In the genomic region with DNA sequence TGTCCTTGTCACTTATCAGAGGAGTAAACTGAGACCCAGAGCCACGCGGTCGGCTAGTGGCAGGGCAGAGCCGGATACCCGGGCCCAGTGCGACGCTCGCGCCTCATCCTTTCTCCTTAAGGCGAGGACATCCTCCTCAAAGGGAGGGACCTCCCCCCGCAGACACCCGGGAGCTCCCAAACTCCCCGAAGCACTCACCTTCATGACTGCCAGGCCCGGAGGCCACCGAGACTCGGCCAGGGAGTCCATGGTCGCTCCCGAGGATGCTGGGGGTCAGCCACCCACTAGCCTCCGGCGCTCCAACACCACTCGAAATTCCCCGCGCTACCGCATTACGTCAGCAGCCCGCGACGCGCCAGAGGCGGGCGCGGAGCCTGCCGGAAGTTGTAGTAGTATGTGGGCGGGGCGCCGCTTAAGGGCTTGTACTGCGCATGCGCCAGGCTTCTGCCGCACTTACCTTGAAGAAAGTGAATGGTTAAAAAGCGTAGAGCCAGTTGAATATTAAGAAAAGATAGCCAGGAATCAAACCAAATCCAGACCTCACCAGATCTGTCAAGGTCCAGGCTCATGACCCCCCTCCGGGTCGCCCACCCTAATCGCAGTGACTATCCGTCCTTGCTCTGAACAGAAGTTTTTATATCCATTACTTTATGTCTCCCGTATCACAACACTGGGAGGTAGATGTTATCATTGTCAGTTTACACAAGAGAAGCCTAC, we compare ENCODE assay signal across 8 cellular contexts. TPM values are rescaled to one million over a fixed set of nuclear protein-coding genes. Genes with fewer than 3 reads are reported as not detected.
A peak's percentile ranks its signal among the peaks of the same experiment; 100 is the strongest.
DNase-seq lines count a peak whose midpoint lies in the region; ATAC-seq lines count a peak whose summit lies in the region.

A gene with protein sequence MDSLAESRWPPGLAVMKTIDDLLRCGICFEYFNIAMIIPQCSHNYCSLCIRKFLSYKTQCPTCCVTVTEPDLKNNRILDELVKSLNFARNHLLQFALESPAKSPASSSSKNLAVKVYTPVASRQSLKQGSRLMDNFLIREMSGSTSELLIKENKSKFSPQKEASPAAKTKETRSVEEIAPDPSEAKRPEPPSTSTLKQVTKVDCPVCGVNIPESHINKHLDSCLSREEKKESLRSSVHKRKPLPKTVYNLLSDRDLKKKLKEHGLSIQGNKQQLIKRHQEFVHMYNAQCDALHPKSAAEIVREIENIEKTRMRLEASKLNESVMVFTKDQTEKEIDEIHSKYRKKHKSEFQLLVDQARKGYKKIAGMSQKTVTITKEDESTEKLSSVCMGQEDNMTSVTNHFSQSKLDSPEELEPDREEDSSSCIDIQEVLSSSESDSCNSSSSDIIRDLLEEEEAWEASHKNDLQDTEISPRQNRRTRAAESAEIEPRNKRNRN (minus strand): TSS at position 336 of the 717 bp plus-strand sequence. CDS start 87 bp downstream, at position 249.

- peak within 1 kb of the TSS in 1 of 2 experiments; percentile 28 for H3K18ac ChIP-seq in mesenchymal stem cell (ENCODE audit: low read depth in 1 of 2, low read length in 2 of 2)

- peak within 1 kb of the TSS in 1 of 2 experiments; percentile 21 for H3K4ac ChIP-seq in mesenchymal stem cell (ENCODE audit: low read depth in 1 of 2, low read length in 2 of 2)

- peaks cover 11% of the 10 kb centered on the region for H3K79me1 ChIP-seq in mesenchymal stem cell (replicated peaks; ENCODE audit: low read length, poor library complexity, severe bottlenecking)

- peak; percentile 81 for DNase-seq in COLO829 (ENCODE audit: low spot score)
- DNase-seq in HT-29 (ENCODE audit: low spot score): peak; percentile 91
- peak; percentile 86 for DNase-seq in NOMO-1 treated with DMSO at 0.1 percent for 48 hours (lab: John Stamatoyannopoulos, UW; ENCODE audit: unreplicated experiment)
- peak; percentile 90 to 93 (median 90) for DNase-seq in effector memory CD8-positive, alpha-beta T cell
- DNase-seq in mesenchymal stem cell: peak; percentile 92
- peak; percentile 81 for DNase-seq in stimulated activated CD8-positive, alpha-beta memory T cell treated with anti-CD3 and anti-CD28 coated beads, Interleukin-12 subunit alpha, Interleukin-12 subunit beta, amount 100 ng/mL, for 24 hours (ENCODE audit: extremely low read depth)

- H2BK15ac ChIP-seq in mesenchymal stem cell (ENCODE audit: low read depth, poor library complexity, severe bottlenecking): no peak within 1 kb of the TSS

- peaks cover 13% of the 10 kb centered on the region for H3K36me3 Mint-ChIP-seq in effector memory CD8-positive, alpha-beta T cell (ENCODE audit: insufficient read depth)

- H3K23ac ChIP-seq in mesenchymal stem cell (ENCODE audit: low read length in 2 of 2): no peak within 1 kb of the TSS

- peak within 1 kb of the TSS; percentile 88 for H3K4me2 ChIP-seq in mesenchymal stem cell (ENCODE audit: low read length, poor library complexity, severe bottlenecking)

- H4K91ac ChIP-seq in mesenchymal stem cell (ENCODE audit: low read length): no peak within 1 kb of the TSS

- CTCF ChIA-PET in activated CD8-positive, alpha-beta memory T cell treated with anti-CD3 and anti-CD28 coated beads for 36 hours (lab: Charles Lee): interaction anchor here (0.7 kb wide), 1 partner anchor 9 kb away, joined by 4 read pairs; no protein-coding TSS in a partner anchor

- peak within 1 kb of the TSS; percentile 99 for H3K27ac Mint-ChIP-seq in effector memory CD8-positive, alpha-beta T cell

- H2AFZ ChIP-seq in mesenchymal stem cell (ENCODE audit: low read depth, low read length): peak within 1 kb of the TSS; percentile 74

- H3K9ac ChIP-seq in mesenchymal stem cell (ENCODE audit: low read length): peak within 1 kb of the TSS; percentile 88

- peaks cover 17 to 25% of the 10 kb centered on the region in 2 donors for H3K4me1 Mint-ChIP-seq in effector memory CD8-positive, alpha-beta T cell (ENCODE audit: low read depth in 2 of 2)

- H3K4me3 ChIP-seq in mesenchymal stem cell (ENCODE audit: insufficient read depth in 1 of 2, low read depth in 1 of 2, low read length in 2 of 2): peak within 1 kb of the TSS; percentile 73 to 91

- POLR2A ChIA-PET in activated CD8-positive, alpha-beta memory T cell treated with anti-CD3 and anti-CD28 coated beads for 36 hours (lab: Charles Lee): no interaction called here

- 2% methylated on average over 35 of the region's 45 CpGs for WGBS in mesenchymal stem cell

- peak; percentile 88 for ATAC-seq in GM21360 (IDR thresholded peaks at IDR 0.05; ENCODE audit: unreplicated experiment)
- peak; percentile 97 for ATAC-seq in effector memory CD8-positive, alpha-beta T cell (replicated peaks)

- H2BK120ac ChIP-seq in mesenchymal stem cell (ENCODE audit: low read depth, low read length): no peak within 1 kb of the TSS

- H3K27me3 ChIP-seq in mesenchymal stem cell (ENCODE audit: control insufficient read depth in 1 of 2, insufficient read depth in 1 of 2, low read length in 2 of 2): peaks cover 3 to 4% of the 10 kb centered on the region in 2 experiments

- peak within 1 kb of the TSS; percentile 83 for H3K27ac ChIP-seq in mesenchymal stem cell (ENCODE audit: low read length, poor library complexity, severe bottlenecking)

- no peaks in the 10 kb centered on the region for H3K9me3 ChIP-seq in mesenchymal stem cell (ENCODE audit: control insufficient read depth, low read length)

- H3K9me3 Mint-ChIP-seq in effector memory CD8-positive, alpha-beta T cell: no peaks in the 10 kb centered on the region

- no peak within 1 kb of the TSS for H2BK12ac ChIP-seq in mesenchymal stem cell (ENCODE audit: low read length in 2 of 2)

- peaks cover 0 to 4% of the 10 kb centered on the region in 2 experiments for H3K36me3 ChIP-seq in mesenchymal stem cell (ENCODE audit: control insufficient read depth in 1 of 2, insufficient read depth in 2 of 2, low read depth in 1 of 2, low read length in 2 of 2)

- peak within 1 kb of the TSS; percentile 97 to 98 for H3K4me3 Mint-ChIP-seq in effector memory CD8-positive, alpha-beta T cell

- H2AK5ac ChIP-seq in mesenchymal stem cell (ENCODE audit: low read length, severe bottlenecking): no peak within 1 kb of the TSS

- H3K4me1 ChIP-seq in mesenchymal stem cell (ENCODE audit: control insufficient read depth, insufficient read depth, low read depth, low read length): no peaks in the 10 kb centered on the region

- H3K14ac ChIP-seq in mesenchymal stem cell (ENCODE audit: low read length in 2 of 2): no peak within 1 kb of the TSS

- peak within 1 kb of the TSS; percentile 53 for H2BK5ac ChIP-seq in mesenchymal stem cell (ENCODE audit: low read depth, low read length, poor library complexity, severe bottlenecking)

- peak within 1 kb of the TSS; percentile 71 for H4K8ac ChIP-seq in mesenchymal stem cell (ENCODE audit: low read length)

- peaks cover 2 to 9% of the 10 kb centered on the region in 2 donors for H3K27me3 Mint-ChIP-seq in effector memory CD8-positive, alpha-beta T cell

RNA-seq across cellular contexts. Expression of the gene that starts here (rescaled TPM):
- total RNA-seq in HT-29 (2014; rRNA removed; shearing (Covaris generic)): 3.8 and 12.8 TPM in 2 replicates
- 10 to 100 TPM; 46.1 to 48.2 TPM for total RNA-seq in activated CD8-positive, alpha-beta memory T cell treated with anti-CD3 and anti-CD28 coated beads for 36 hours
- polyA plus RNA-seq in mesenchymal stem cell (2013, experiment 1 of 2): 5.3 TPM
- polyA plus RNA-seq in mesenchymal stem cell (2013, experiment 2 of 2): 5.5 TPM

Comparison
In these comparisons a context has a peak if more than half of its experiments do, and no peak if none do; other contexts are left out.
1. Peak in every context shown above with its lines: DNase-seq, ATAC-seq, H3K4me3 ChIP-seq and H3K27ac ChIP-seq.